ENCODE assay signal across 1 cellular context in genomic region chr16:57535680-57536305, GRCh38.
TF ChIP-seq lines count a peak whose summit lies in the region.

No MANE protein-coding gene starts in this region.

TF ChIP-seq in HepG2, 621 proteins besides CTCF, POLR2A, EP300 and RAD21 (continued from another document and continues in another):
- TF ChIP-seq ZEB1 (IDR thresholded peaks at IDR 0.05; ENCODE audit: insufficient replicate concordance, low read depth), result no peak
- 0 out of 2 replicates have a peak, but pooled peaks have one; percentile 14 for TF ChIP-seq HDAC2 (CRISPR knock-in tag; IDR thresholded peaks at IDR 0.05)
- TF ChIP-seq SMC3 (IDR thresholded peaks at IDR 0.05; ENCODE audit: low read length), result no peak
- no peak for TF ChIP-seq CREM (IDR thresholded peaks at IDR 0.05)
- no peak for TF ChIP-seq CREM (CRISPR knock-in tag; IDR thresholded peaks at IDR 0.05)
- TF ChIP-seq ZNF329 (CRISPR knock-in tag; IDR thresholded peaks at IDR 0.05; ENCODE audit: low read depth), result no peak
- TF ChIP-seq ZNF644 (CRISPR knock-in tag; IDR thresholded peaks at IDR 0.05; ENCODE audit: low read depth), result no peak
- no peak for TF ChIP-seq SNAPC2 (CRISPR knock-in tag; IDR thresholded peaks at IDR 0.05)
- 0 out of 2 replicates have a peak, but pooled peaks have one; percentile 30 for TF ChIP-seq ZNF230 (CRISPR knock-in tag; IDR thresholded peaks at IDR 0.05)
- TF ChIP-seq SP1 (IDR thresholded peaks at IDR 0.05), result no peak
- peak; percentile 80 for TF ChIP-seq SP1 (CRISPR knock-in tag; IDR thresholded peaks at IDR 0.05)
- peak; percentile 46; the same call in 1 of the 2 replicates for TF ChIP-seq ETV5 (CRISPR knock-in tag; IDR thresholded peaks at IDR 0.05; ENCODE audit: borderline replicate concordance)
- no peak for TF ChIP-seq ATF4 (CRISPR knock-in tag; IDR thresholded peaks at IDR 0.05)
- 0 out of 2 replicates have a peak, but pooled peaks have one; percentile 61 for TF ChIP-seq GLI4 (CRISPR knock-in tag; IDR thresholded peaks at IDR 0.05; ENCODE audit: borderline replicate concordance)
- 0 out of 4 replicates have a peak, but pooled peaks of 1 of the 2 experiments have one; percentile 9 for TF ChIP-seq KLF16 (CRISPR knock-in tag; IDR thresholded peaks at IDR 0.05)
- TF ChIP-seq SP5 (CRISPR knock-in tag; IDR thresholded peaks at IDR 0.05; ENCODE audit: borderline replicate concordance, low read depth), result peak; percentile 51; the same call in 1 of the 2 replicates
- no peak for TF ChIP-seq NRL (CRISPR knock-in tag; IDR thresholded peaks at IDR 0.05; ENCODE audit: borderline replicate concordance)
- no peak for TF ChIP-seq TOPORS (CRISPR knock-in tag; IDR thresholded peaks at IDR 0.05)
- TF ChIP-seq TCF7 (IDR thresholded peaks at IDR 0.05; ENCODE audit: low read depth), result no peak
- TF ChIP-seq ZBTB33 (CRISPR knock-in tag; IDR thresholded peaks at IDR 0.05), result 0 out of 2 replicates have a peak, but pooled peaks have one; percentile 31
- TF ChIP-seq GPBP1L1 (CRISPR knock-in tag; IDR thresholded peaks at IDR 0.05), result no peak
- peak; percentile 92 for TF ChIP-seq PATZ1 (CRISPR knock-in tag; IDR thresholded peaks at IDR 0.05)
- TF ChIP-seq NFKB2 (CRISPR knock-in tag; IDR thresholded peaks at IDR 0.05; ENCODE audit: borderline replicate concordance), result peak; percentile 5; the same call in 1 of the 2 replicates
- TF ChIP-seq ZNF629 (CRISPR knock-in tag; conservative IDR thresholded peaks at IDR 0.05), result no peak
- peak; percentile 59; the same call in 1 of the 2 replicates for TF ChIP-seq HMGXB3 (CRISPR knock-in tag; IDR thresholded peaks at IDR 0.05; ENCODE audit: borderline replicate concordance)
- peak; percentile 76 for TF ChIP-seq MAZ (IDR thresholded peaks at IDR 0.05; ENCODE audit: borderline replicate concordance, low read depth, low read length)
- 0 out of 2 replicates have a peak, but pooled peaks have one; percentile 9 for TF ChIP-seq MAZ (CRISPR knock-in tag; IDR thresholded peaks at IDR 0.05; ENCODE audit: low read depth)
- TF ChIP-seq ZNF790 (CRISPR knock-in tag; IDR thresholded peaks at IDR 0.05; ENCODE audit: borderline replicate concordance), result peak; percentile 17; the same call in 1 of the 2 replicates
- no peak for TF ChIP-seq MLXIP (CRISPR knock-in tag; IDR thresholded peaks at IDR 0.05; ENCODE audit: borderline replicate concordance)
- TF ChIP-seq MAFF (IDR thresholded peaks at IDR 0.05; ENCODE audit: low read depth, low read length), result no peak
- no peak for TF ChIP-seq ZNF432 (CRISPR knock-in tag; IDR thresholded peaks at IDR 0.05; ENCODE audit: borderline replicate concordance)
- no peak for TF ChIP-seq SRSF1 (optimal IDR thresholded peaks at IDR 0.05; ENCODE audit: low read depth, low read length)
- TF ChIP-seq ZNF775 (CRISPR knock-in tag; IDR thresholded peaks at IDR 0.05; ENCODE audit: borderline replicate concordance), result no peak
- TF ChIP-seq SNAPC5 (CRISPR knock-in tag; IDR thresholded peaks at IDR 0.05; ENCODE audit: borderline replicate concordance), result no peak
- 0 out of 2 replicates have a peak, but pooled peaks have one; percentile 3 for TF ChIP-seq RXRA (CRISPR knock-in tag; IDR thresholded peaks at IDR 0.05)
- no peak for TF ChIP-seq ZNF17 (CRISPR knock-in tag; IDR thresholded peaks at IDR 0.05)
- no peak for TF ChIP-seq HNF1A (IDR thresholded peaks at IDR 0.05; ENCODE audit: low read depth)
- TF ChIP-seq HNF1A (CRISPR knock-in tag; IDR thresholded peaks at IDR 0.05; ENCODE audit: borderline replicate concordance), result 0 out of 2 replicates have a peak, but pooled peaks have one; percentile 31
- TF ChIP-seq NKX3-1 (CRISPR knock-in tag; IDR thresholded peaks at IDR 0.05), result no peak
- TF ChIP-seq ZNF441 (CRISPR knock-in tag; IDR thresholded peaks at IDR 0.05; ENCODE audit: borderline replicate concordance), result peak; percentile 53; the same call in 1 of the 2 replicates
- TF ChIP-seq YY1 (IDR thresholded peaks at IDR 0.05; ENCODE audit: insufficient read depth, insufficient replicate concordance, low read depth, low read length), result peak; percentile 48
- TF ChIP-seq IKZF5 (CRISPR knock-in tag; IDR thresholded peaks at IDR 0.05), result no peak; the same call in 1 of the 2 replicates
